Comparison of ENCODE assay signal across 9 cellular contexts in genomic region chr2:133421516-133422324, GRCh38.
DNase-seq lines count a peak whose midpoint lies in the region; ATAC-seq and TF ChIP-seq lines count a peak whose summit lies in the region.
"Had no signal": no experiment of that assay in that cellular context is flagged by ENCODE, and none has a peak within 500 bp of the region (broad histone marks: within the 10 kb centered on the region; RNA-seq: fewer than 3 reads in every experiment).

No MANE protein-coding gene starts in this region.

- H3K27me3 ChIP-seq in CD4-positive, alpha-beta memory T cell (ENCODE audit: insufficient read depth, low read length): no peaks in the 10 kb centered on the region
- no peaks in the 10 kb centered on the region for H3K27me3 ChIP-seq in smooth muscle cell (ENCODE audit: low read depth)

- no peak overlapping the region for H3K4me3 ChIP-seq in CD4-positive, alpha-beta memory T cell (ENCODE audit: low read length in 2 of 2)
- no peak overlapping the region for H3K4me3 ChIP-seq in smooth muscle cell

- no peak overlapping the region for H2AFZ ChIP-seq in smooth muscle cell (ENCODE audit: low read depth)

- no peaks in the 10 kb centered on the region for H3K4me1 Mint-ChIP-seq in CD4-positive, alpha-beta memory T cell

- no peaks in the 10 kb centered on the region for H3K79me2 ChIP-seq in smooth muscle cell (ENCODE audit: low read depth)

- ATAC-seq in GM18520 (IDR thresholded peaks at IDR 0.05; ENCODE audit: unreplicated experiment) (peak; percentile 77), HG02884 (IDR thresholded peaks at IDR 0.05; ENCODE audit: unreplicated experiment) (peak; percentile 50), left colon (peak; percentile 98)

- H3K4me1 ChIP-seq in CD4-positive, alpha-beta memory T cell (ENCODE audit: insufficient read depth, low read length): no peaks in the 10 kb centered on the region
- peaks cover 47% of the 10 kb centered on the region for H3K4me1 ChIP-seq in smooth muscle cell (ENCODE audit: low read depth)

- no peaks in the 10 kb centered on the region for H3K36me3 ChIP-seq in CD4-positive, alpha-beta memory T cell (ENCODE audit: insufficient read depth, low read length)
- no peaks in the 10 kb centered on the region for H3K36me3 ChIP-seq in smooth muscle cell (ENCODE audit: low read depth)

- no peaks in the 10 kb centered on the region for H3F3A ChIP-seq in smooth muscle cell (ENCODE audit: low read depth)

- DNase-seq in NCI-H82 (lab: John Stamatoyannopoulos, UW) (peak; percentile 80), left colon (peak; percentile 40 to 43), smooth muscle cell (lab: John Stamatoyannopoulos, UW; ENCODE audit: unreplicated experiment) (no peak)
- DNase-seq in CD4-positive, alpha-beta memory T cell: no peak
- no peak for DNase-seq in effector CD8-positive, alpha-beta T cell (lab: John Stamatoyannopoulos, UW)
- no peak for DNase-seq in activated CD4-positive, alpha-beta T cell treated with anti-CD3 and anti-CD28 coated beads, Interleukin-2, amount 50 U/mL, for 4 hours

- H4K20me1 ChIP-seq in smooth muscle cell (ENCODE audit: low read depth): no peaks in the 10 kb centered on the region

- POLR2A ChIA-PET in CD4-positive, alpha-beta memory T cell (lab: Charles Lee; ENCODE audit: partially characterized antibody): no interaction called here

- WGBS in smooth muscle cell (ENCODE audit: low lambda C conversion rate): 53% methylated on average over 4 of the region's 4 CpGs

- no peaks in the 10 kb centered on the region for H3K36me3 Mint-ChIP-seq in CD4-positive, alpha-beta memory T cell

- no peak for TF ChIP-seq CTCF in smooth muscle cell (IDR thresholded peaks at IDR 0.05; ENCODE audit: borderline replicate concordance, insufficient read depth, poor library complexity, severe bottlenecking)

- H3K9me3 Mint-ChIP-seq in CD4-positive, alpha-beta memory T cell: peaks cover 0 to 4% (median under 1%) of the 10 kb centered on the region in 8 donors
- H3K9me3 Mint-ChIP-seq: dendritic cell treated with granulocyte-macrophage colony-stimulating factor and Interleukin-4, amounts not matched to agents 40 ng/mL and 50 ng/mL, for 4 days had no signal

- H3K27ac ChIP-seq in CD4-positive, alpha-beta memory T cell (ENCODE audit: low read depth, low read length): no peak overlapping the region
- no peak overlapping the region for H3K27ac ChIP-seq in smooth muscle cell (ENCODE audit: low read depth)

- no peaks in the 10 kb centered on the region for H3K27me3 Mint-ChIP-seq in CD4-positive, alpha-beta memory T cell
- H3K27me3 Mint-ChIP-seq: dendritic cell treated with granulocyte-macrophage colony-stimulating factor and Interleukin-4, amounts not matched to agents 40 ng/mL and 50 ng/mL, for 4 days had no signal

- no peak overlapping the region for H3K27ac Mint-ChIP-seq in CD4-positive, alpha-beta memory T cell
- H3K27ac Mint-ChIP-seq: dendritic cell treated with granulocyte-macrophage colony-stimulating factor and Interleukin-4, amounts not matched to agents 40 ng/mL and 50 ng/mL, for 4 days had no signal

- no peak overlapping the region for H3K9ac ChIP-seq in smooth muscle cell (ENCODE audit: low read depth)

- no peaks in the 10 kb centered on the region for H3K9me3 ChIP-seq in CD4-positive, alpha-beta memory T cell (ENCODE audit: control insufficient read depth in 1 of 2, low read length in 2 of 2)
- no peaks in the 10 kb centered on the region for H3K9me3 ChIP-seq in smooth muscle cell (replicated peaks; ENCODE audit: low read depth)

- CTCF ChIA-PET in CD4-positive, alpha-beta memory T cell (lab: Charles Lee; ENCODE audit: partially characterized antibody): interaction anchor here (0.6 kb wide), 1 partner anchor 433 kb away, joined by 3 read pairs; no protein-coding TSS in a partner anchor

- H3K4me3 Mint-ChIP-seq in CD4-positive, alpha-beta memory T cell: no peak overlapping the region
- H3K4me3 Mint-ChIP-seq: dendritic cell treated with granulocyte-macrophage colony-stimulating factor and Interleukin-4, amounts not matched to agents 40 ng/mL and 50 ng/mL, for 4 days had no signal

- no peak overlapping the region for H3K4me2 ChIP-seq in smooth muscle cell

- intact Hi-C loops in left colon (cut with DNase I, micrococcal nuclease): no loop called here
- intact Hi-C loops in CD4-positive, alpha-beta memory T cell (cut with micrococcal nuclease): no loop called here

Comparison
In these comparisons a context has a peak if more than half of its experiments do, and no peak if none do; other contexts are left out.
1. DNase-seq: peak in NCI-H82 (single experiment) and left colon (2 of 2); none in CD4-positive, alpha-beta memory T cell (0 of 5), effector CD8-positive, alpha-beta T cell (single experiment), smooth muscle cell (single experiment) and activated CD4-positive, alpha-beta T cell treated with anti-CD3 and anti-CD28 coated beads, Interleukin-2, amount 50 U/mL, for 4 hours (0 of 2).
2. Peak in every context shown above with its lines, with median percentiles within 50 percentile points of each other: ATAC-seq.